In the genomic region with DNA sequence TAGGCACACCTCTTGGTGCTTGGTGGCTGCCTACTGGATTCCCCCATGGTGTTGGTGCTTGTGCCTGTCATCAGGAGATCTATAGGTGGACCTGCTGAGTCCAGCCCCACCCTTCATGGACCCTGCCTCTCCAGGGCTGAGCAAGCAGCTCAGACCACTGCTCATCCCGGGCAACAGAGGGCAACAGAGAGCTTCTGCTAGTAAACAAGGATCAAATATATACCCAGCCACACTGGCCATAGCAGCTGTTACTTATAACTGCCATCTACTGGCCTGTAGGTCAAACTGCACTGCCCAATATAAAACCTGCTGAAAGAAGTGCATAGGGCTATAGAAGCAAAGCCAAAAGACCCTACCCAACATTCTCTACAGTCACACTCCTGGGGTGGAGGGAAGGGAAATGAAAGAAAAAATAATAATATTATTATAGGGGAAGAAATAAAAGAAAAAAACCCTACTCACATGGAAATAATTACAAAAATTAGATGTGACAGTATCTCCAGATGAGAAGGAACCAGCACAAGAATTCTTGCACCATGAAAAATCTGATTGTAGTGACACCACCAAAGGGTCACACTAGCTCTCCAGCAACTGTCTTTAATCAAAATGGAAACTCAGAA, we compare ENCODE assay signal across 8 cellular contexts. TPM values are rescaled to one million over a fixed set of nuclear protein-coding genes. Genes with fewer than 3 reads are reported as not detected.
DNase-seq lines count a peak whose midpoint lies in the region; ATAC-seq lines count a peak whose summit lies in the region.

No MANE protein-coding gene starts in this region.

- H3K4me1 Mint-ChIP-seq in stimulated activated effector memory CD8-positive, alpha-beta T cell treated with anti-CD3 and anti-CD28 coated beads, Interleukin-12 subunit alpha, Interleukin-12 subunit beta, amount 100 ng/mL, for 72 hours = no peaks in the 10 kb centered on the region

- no peak overlapping the region for H3K4me3 Mint-ChIP-seq in stimulated activated effector memory CD8-positive, alpha-beta T cell treated with anti-CD3 and anti-CD28 coated beads, Interleukin-12 subunit alpha, Interleukin-12 subunit beta, amount 100 ng/mL, for 72 hours

- H3K9me3 Mint-ChIP-seq in stimulated activated effector memory CD8-positive, alpha-beta T cell treated with anti-CD3 and anti-CD28 coated beads, Interleukin-12 subunit alpha, Interleukin-12 subunit beta, amount 100 ng/mL, for 72 hours = no peaks in the 10 kb centered on the region

- peak; percentile 100 for ATAC-seq in GM21381 (IDR thresholded peaks at IDR 0.05; ENCODE audit: unreplicated experiment)
- peak; percentile 100 for ATAC-seq in HG03565 (IDR thresholded peaks at IDR 0.05; ENCODE audit: unreplicated experiment)
- ATAC-seq in stimulated activated effector memory CD8-positive, alpha-beta T cell treated with anti-CD3 and anti-CD28 coated beads, Interleukin-12 subunit alpha, Interleukin-12 subunit beta, amount 100 ng/mL, for 72 hours = peak; percentile 97

- no peaks in the 10 kb centered on the region for H3K36me3 Mint-ChIP-seq in stimulated activated effector memory CD8-positive, alpha-beta T cell treated with anti-CD3 and anti-CD28 coated beads, Interleukin-12 subunit alpha, Interleukin-12 subunit beta, amount 100 ng/mL, for 72 hours

- H3K27ac Mint-ChIP-seq in stimulated activated effector memory CD8-positive, alpha-beta T cell treated with anti-CD3 and anti-CD28 coated beads, Interleukin-12 subunit alpha, Interleukin-12 subunit beta, amount 100 ng/mL, for 72 hours = no peak overlapping the region

- peak; percentile 72 for DNase-seq in EL
- peak; percentile 39 for DNase-seq in RPMI7951 (ENCODE audit: low read depth)
- DNase-seq in activated naive CD4-positive, alpha-beta T cell treated with anti-CD3 and anti-CD28 coated beads, Interleukin-2, amount 50 U/mL, for 16 hours = peak; percentile 55
- DNase-seq in left kidney (ENCODE audit: low read depth, low spot score) = peak; percentile 15
- peak in 1 of 2 donors; percentile 65 for DNase-seq in stimulated activated effector memory CD8-positive, alpha-beta T cell treated with anti-CD3 and anti-CD28 coated beads, Interleukin-12 subunit alpha, Interleukin-12 subunit beta, amount 100 ng/mL, for 72 hours (ENCODE audit: low spot score in 2 of 2)
- DNase-seq in NCI-H1105 (lab: John Stamatoyannopoulos, UW) = no peak

RNA-seq across cellular contexts. Expression of a gene that starts 54.9 kb away (rescaled TPM):
- total RNA-seq in RPMI7951 (2014; rRNA removed; shearing (Covaris generic)) = 13.2 and 22.7 TPM in 2 replicates
